ENCODE assay signal across 11 cellular contexts in genomic region chr14:77856930-77857329, GRCh38.
"Had no signal": no experiment of that assay in that cellular context is flagged by ENCODE, and none has a peak within 500 bp of the region (broad histone marks: within the 10 kb centered on the region; RNA-seq: fewer than 3 reads in every experiment).

No MANE protein-coding gene starts in this region.

- H3K4me2 ChIP-seq: GM23338 had no signal

- ATAC-seq: GM23338, HCT116 had no signal

- H3K9ac ChIP-seq: GM23248 had no signal

- H3K4me3 Mint-ChIP-seq: GM23338, H9, HFFc6 had no signal

- H3K27ac Mint-ChIP-seq: GM23338, HFFc6 had no signal

- FAIRE-seq: H1, H54 had no signal

- H3K9me3 Mint-ChIP-seq: GM23338, HFFc6 had no signal

- DNase-seq: GM23248, GOT3, H7, H9, HCEC 1CT, HFFc6 had no signal

- H3K4me3 ChIP-seq: GM23248, GM23338, HAP-1 had no signal

- H3K9me3 ChIP-seq: HAP-1 had no signal

- H3K4me1 ChIP-seq: HAP-1 had no signal

- H2AFZ ChIP-seq: GM23248, GM23338 had no signal

- H3K27ac ChIP-seq: GM23248 had no signal

- H3K36me3 ChIP-seq: HAP-1 had no signal
